15 cellular contexts compared by ENCODE assay signal in the genomic region with DNA sequence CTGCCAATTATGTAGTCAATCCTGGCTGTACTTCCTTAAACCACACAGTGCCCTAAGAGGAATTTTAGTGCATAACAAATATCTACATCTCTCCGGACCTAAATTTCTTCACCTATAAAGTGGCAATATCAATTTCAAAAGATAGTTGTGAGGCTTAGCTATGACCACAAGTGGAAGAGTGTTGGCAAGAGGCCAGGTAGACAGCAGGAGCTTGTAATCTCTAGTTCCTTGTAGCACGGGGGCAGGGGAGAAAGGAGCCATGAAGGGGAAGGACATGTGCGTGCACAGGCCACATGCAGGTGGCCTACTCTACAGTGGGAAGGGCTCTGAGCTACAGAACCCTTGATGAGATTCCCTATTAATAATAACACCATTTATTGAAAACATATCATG.
DNase-seq lines count a peak whose midpoint lies in the region; ATAC-seq and TF ChIP-seq lines count a peak whose summit lies in the region.
"Had no signal": no experiment of that assay in that cellular context is flagged by ENCODE, and none has a peak within 500 bp of the region (broad histone marks: within the 10 kb centered on the region; RNA-seq: fewer than 3 reads in every experiment).

No MANE protein-coding gene starts in this region.

- H3K4me3 ChIP-seq in epithelial cell of esophagus (ENCODE audit: low read length) = no peak overlapping the region
- H3K4me3 ChIP-seq: MG63, PC-9 had no signal

- no peak for TF ChIP-seq CTCF in epithelial cell of esophagus (IDR thresholded peaks at IDR 0.05; ENCODE audit: insufficient read depth, low read depth, low read length, missing control alignments)

- no peak for TF ChIP-seq RAD21 in Ishikawa (IDR thresholded peaks at IDR 0.05; ENCODE audit: low read depth)

- no peak for ATAC-seq in HG02610 (IDR thresholded peaks at IDR 0.05; ENCODE audit: unreplicated experiment)
- ATAC-seq: activated CD8-positive, alpha-beta T cell treated with anti-CD3 and anti-CD28 coated beads, Interleukin-2, amount 10 ng/mL, durations not matched to agents 7 days and 5 days; esophagus mucosa; stimulated activated naive CD8-positive, alpha-beta T cell treated with anti-CD3 and anti-CD28 coated beads, Interleukin-15, amount 100 ng/mL, for 72 hours had no signal

- no peak for TF ChIP-seq EP300 in Ishikawa (IDR thresholded peaks at IDR 0.05; ENCODE audit: borderline replicate concordance)

- DNase-seq in DMS 273 (lab: John Stamatoyannopoulos, UW; ENCODE audit: unreplicated experiment) (peak; percentile 89), NCI-H69 (lab: John Stamatoyannopoulos, UW) (peak; percentile 1), epithelial cell of esophagus (ENCODE audit: low read depth) (peak; percentile 7), CD1c-positive myeloid dendritic cell (ENCODE audit: extremely low spot score) (no peak), ecto neural progenitor cell (ENCODE audit: low spot score) (no peak)
- DNase-seq in activated CD4-positive, alpha-beta T cell treated with anti-CD3 and anti-CD28 coated beads, Interleukin-2, amount 50 U/mL, for 1 hour = no peak
- DNase-seq: activated CD8-positive, alpha-beta T cell treated with anti-CD3 and anti-CD28 coated beads, Interleukin-2, amount 10 ng/mL, durations not matched to agents 7 days and 5 days; activated naive CD4-positive, alpha-beta T cell treated with anti-CD3 and anti-CD28 coated beads, Interleukin-2, amount 10 ng/mL, durations not matched to agents 7 days and 5 days; MG63; PC-9; stimulated activated CD4-positive, alpha-beta T cell treated with anti-CD3 and anti-CD28 coated beads, Interleukin-4, amount 100 ng/mL, for 24 hours; stimulated activated naive CD8-positive, alpha-beta T cell treated with anti-CD3 and anti-CD28 coated beads, Interleukin-15, amount 100 ng/mL, for 72 hours had no signal

TF ChIP-seq in Ishikawa, 13 proteins besides CTCF, POLR2A, EP300 and RAD21:
- TF ChIP-seq EGR1 (IDR thresholded peaks at IDR 0.05) = no peak
- TF ChIP-seq NFIC (IDR thresholded peaks at IDR 0.05) = peak; percentile 34; the same call in 1 of the 2 replicates
- TF ChIP-seq ZBTB7A (IDR thresholded peaks at IDR 0.05; ENCODE audit: low read depth) = no peak
- TF ChIP-seq FOXM1 (IDR thresholded peaks at IDR 0.05; ENCODE audit: borderline replicate concordance, low read depth) = no peak

Comparison
In these comparisons a context has a peak if more than half of its experiments do, and no peak if none do; other contexts are left out.
1. DNase-seq: peak in DMS 273 (single experiment), NCI-H69 (single experiment) and epithelial cell of esophagus (single experiment); none in CD1c-positive myeloid dendritic cell (single experiment), activated CD4-positive, alpha-beta T cell treated with anti-CD3 and anti-CD28 coated beads, Interleukin-2, amount 50 U/mL, for 1 hour (single experiment) and ecto neural progenitor cell (single experiment).